Comparison of ENCODE assay signal across 25 cellular contexts in genomic region chr10:43871004-43871439, GRCh38.
A peak's percentile ranks its signal among the peaks of the same experiment; 100 is the strongest.
DNase-seq lines count a peak whose midpoint lies in the region; ATAC-seq and TF ChIP-seq lines count a peak whose summit lies in the region.
"Had no signal": no experiment of that assay in that cellular context is flagged by ENCODE, and none has a peak within 500 bp of the region (broad histone marks: within the 10 kb centered on the region; RNA-seq: fewer than 3 reads in every experiment).

No MANE protein-coding gene starts in this region.

- H3K4me3 ChIP-seq in heart left ventricle (no peak overlapping the region), neuronal stem cell (ENCODE audit: low read length in 2 of 2) (no peak overlapping the region), aorta (ENCODE audit: low read length in 2 of 2) (no peak overlapping the region)
- H3K4me3 ChIP-seq: pancreas had no signal

- no peak for DNase-seq in activated naive CD8-positive, alpha-beta T cell treated with anti-CD3 and anti-CD28 coated beads, Interleukin-2, amount 50 U/mL, for 24 hours
- DNase-seq in activated naive CD8-positive, alpha-beta T cell treated with anti-CD3 and anti-CD28 coated beads for 36 hours, result no peak
- peak; percentile 68 to 84 (median 80) for DNase-seq in heart left ventricle
- DNase-seq in neuronal stem cell (ENCODE audit: low spot score), result no peak
- DNase-seq in aorta, result no peak
- DNase-seq in NCI-H1105 treated with DMSO at 0.1 percent for 48 hours (lab: John Stamatoyannopoulos, UW), result no peak
- DNase-seq in NCI-H1694 treated with DMSO at 0.1 percent for 48 hours (lab: John Stamatoyannopoulos, UW), result no peak
- DNase-seq: activated CD4-positive, alpha-beta T cell treated with anti-CD3 and anti-CD28 coated beads, Interleukin-2, amount 50 U/mL, for 1 hour; DND-41; effector CD4-positive, alpha-beta T cell; foreskin melanocyte; kidney; MV-4-11; naive thymus-derived CD8-positive, alpha-beta T cell; NCI-H2029; NCI-H510A; SK-N-SH; T-helper 9 cell had no signal

- ATAC-seq in activated naive CD8-positive, alpha-beta T cell treated with anti-CD3 and anti-CD28 coated beads, Interleukin-2, amount 50 U/mL, for 24 hours, result peak; percentile 11
- ATAC-seq in heart left ventricle (peak; percentile 80 to 87 (median 82)), aorta (ENCODE audit: low FRiP score) (peak; percentile 40), GM18867 (IDR thresholded peaks at IDR 0.05; ENCODE audit: unreplicated experiment) (no peak)
- ATAC-seq: activated naive CD4-positive, alpha-beta T cell treated with anti-CD3 and anti-CD28 coated beads, Interleukin-2, amount 50 U/mL, for 72 hours; activated T-helper 17 cell treated with anti-CD3 and anti-CD28 coated beads, Interleukin-2, amount 50 U/mL, for 72 hours; naive thymus-derived CD8-positive, alpha-beta T cell; pancreas; stimulated activated memory B cell treated with anti-CD40 and anti-IgM and Interleukin-4, amounts not matched to agents 10 μg/mL and 1 μg/mL and 100 μg/mL, for 72 hours had no signal

- 61 to 77% (median 70%) methylated on average over 12 of the region's 12 CpGs for WGBS in heart left ventricle, 4 donors
- no CpG with 5 or more reads among the region's 12 CpGs for WGBS in neuronal stem cell (ENCODE audit: extremely low coverage in 2 of 2, insufficient read length in 2 of 2, insufficient replicate concordance in 1 of 2), 2 donors
- WGBS in aorta, 2 donors, result 93% methylated on average over 12 of the region's 12 CpGs

- H3K4me1 Mint-ChIP-seq in activated naive CD8-positive, alpha-beta T cell treated with anti-CD3 and anti-CD28 coated beads, Interleukin-2, amount 50 U/mL, for 24 hours, result no peaks in the 10 kb centered on the region
- H3K4me1 Mint-ChIP-seq in activated naive CD8-positive, alpha-beta T cell treated with anti-CD3 and anti-CD28 coated beads for 36 hours, result no peaks in the 10 kb centered on the region
- H3K4me1 Mint-ChIP-seq: activated T-helper 17 cell treated with anti-CD3 and anti-CD28 coated beads, Interleukin-2, amount 50 U/mL, for 72 hours; B cell; memory B cell; stimulated activated memory B cell treated with anti-CD40 and anti-IgM and Interleukin-4, amounts not matched to agents 10 μg/mL and 1 μg/mL and 100 μg/mL, for 72 hours had no signal

- H2BK12ac ChIP-seq in neuronal stem cell (ENCODE audit: low read length), result no peak overlapping the region

- no peak overlapping the region for H2BK5ac ChIP-seq in neuronal stem cell (ENCODE audit: low read length)

- H3K27ac ChIP-seq in heart left ventricle, result peak overlapping the region in 10 of 12 donors; percentile 43 to 92 (median 74)
- H3K27ac ChIP-seq in neuronal stem cell (replicated peaks; ENCODE audit: low read length), result no peak overlapping the region
- no peak overlapping the region for H3K27ac ChIP-seq in aorta (ENCODE audit: low read depth in 1 of 2, low read length in 2 of 2)
- H3K27ac ChIP-seq: pancreas had no signal

- intact Hi-C loops in heart left ventricle (cut with DNase I) (loop anchor here in 1 of 10 donors (10.0 kb wide), 1 partner anchor 176 kb away; no protein-coding TSS in a partner anchor), aorta (cut with DNase I) (no loop called here)

- H3K27ac Mint-ChIP-seq in activated naive CD8-positive, alpha-beta T cell treated with anti-CD3 and anti-CD28 coated beads, Interleukin-2, amount 50 U/mL, for 24 hours, result no peak overlapping the region
- no peak overlapping the region for H3K27ac Mint-ChIP-seq in activated naive CD8-positive, alpha-beta T cell treated with anti-CD3 and anti-CD28 coated beads for 36 hours
- H3K27ac Mint-ChIP-seq: activated naive CD4-positive, alpha-beta T cell treated with anti-CD3 and anti-CD28 coated beads, Interleukin-2, amount 50 U/mL, for 72 hours; activated T-helper 17 cell treated with anti-CD3 and anti-CD28 coated beads, Interleukin-2, amount 50 U/mL, for 72 hours; B cell; memory B cell; stimulated activated memory B cell treated with anti-CD40 and anti-IgM and Interleukin-4, amounts not matched to agents 10 μg/mL and 1 μg/mL and 100 μg/mL, for 72 hours had no signal

- no peak overlapping the region for H3K23ac ChIP-seq in neuronal stem cell (ENCODE audit: low read depth, low read length, poor library complexity)

- no peaks in the 10 kb centered on the region for H3K27me3 Mint-ChIP-seq in activated naive CD8-positive, alpha-beta T cell treated with anti-CD3 and anti-CD28 coated beads, Interleukin-2, amount 50 U/mL, for 24 hours
- no peaks in the 10 kb centered on the region for H3K27me3 Mint-ChIP-seq in activated naive CD8-positive, alpha-beta T cell treated with anti-CD3 and anti-CD28 coated beads for 36 hours
- H3K27me3 Mint-ChIP-seq: memory B cell; stimulated activated memory B cell treated with anti-CD40 and anti-IgM and Interleukin-4, amounts not matched to agents 10 μg/mL and 1 μg/mL and 100 μg/mL, for 72 hours had no signal

- H2AFZ ChIP-seq in neuronal stem cell (ENCODE audit: low read length), result no peak overlapping the region

- H3K4ac ChIP-seq in neuronal stem cell (ENCODE audit: low read length), result no peak overlapping the region

- no peak overlapping the region for H3K9ac ChIP-seq in neuronal stem cell (ENCODE audit: low read depth, low read length, poor library complexity)
- H3K9ac ChIP-seq: SK-N-SH had no signal

- H3K36me3 Mint-ChIP-seq in activated naive CD8-positive, alpha-beta T cell treated with anti-CD3 and anti-CD28 coated beads, Interleukin-2, amount 50 U/mL, for 24 hours (ENCODE audit: low read depth), result no peaks in the 10 kb centered on the region
- H3K36me3 Mint-ChIP-seq in activated naive CD8-positive, alpha-beta T cell treated with anti-CD3 and anti-CD28 coated beads for 36 hours, result no peaks in the 10 kb centered on the region
- H3K36me3 Mint-ChIP-seq: activated naive CD4-positive, alpha-beta T cell treated with anti-CD3 and anti-CD28 coated beads, Interleukin-2, amount 50 U/mL, for 72 hours; memory B cell; naive thymus-derived CD8-positive, alpha-beta T cell; stimulated activated memory B cell treated with anti-CD40 and anti-IgM and Interleukin-4, amounts not matched to agents 10 μg/mL and 1 μg/mL and 100 μg/mL, for 72 hours had no signal

- no peak overlapping the region for H3K14ac ChIP-seq in neuronal stem cell (ENCODE audit: low read length)

- H3K4me1 ChIP-seq in heart left ventricle, result peaks cover 0 to 40% (median 11%) of the 10 kb centered on the region in 12 donors
- peaks cover 0 to 2% of the 10 kb centered on the region in 2 donors for H3K4me1 ChIP-seq in neuronal stem cell (ENCODE audit: control insufficient read depth in 2 of 2, insufficient read depth in 1 of 2, low read depth in 1 of 2, low read length in 2 of 2)
- H3K4me1 ChIP-seq in aorta (ENCODE audit: control insufficient read depth in 1 of 2, insufficient read depth in 2 of 2, low read length in 2 of 2), result no peaks in the 10 kb centered on the region
- H3K4me1 ChIP-seq: pancreas had no signal

- H3K9me3 ChIP-seq in heart left ventricle, result no peaks in the 10 kb centered on the region
- H3K9me3 ChIP-seq in neuronal stem cell (replicated peaks in 1 of 2; ENCODE audit: control insufficient read depth in 2 of 2, insufficient read depth in 1 of 2, low read depth in 1 of 2, low read length in 2 of 2), result peaks cover 0 to 4% of the 10 kb centered on the region in 2 donors
- H3K9me3 ChIP-seq in aorta (ENCODE audit: control insufficient read depth, low read length), result no peaks in the 10 kb centered on the region
- H3K9me3 ChIP-seq: pancreas, SK-N-SH had no signal

- no peak overlapping the region for H4K8ac ChIP-seq in neuronal stem cell (ENCODE audit: low read depth, low read length)

- H3K36me3 ChIP-seq in heart left ventricle (no peaks in the 10 kb centered on the region), neuronal stem cell (replicated peaks in 1 of 2; ENCODE audit: control insufficient read depth in 2 of 2, insufficient read depth in 2 of 2, low read length in 2 of 2) (no peaks in the 10 kb centered on the region), aorta (ENCODE audit: control insufficient read depth in 1 of 2, insufficient read depth in 2 of 2, low read length in 1 of 2) (no peaks in the 10 kb centered on the region)
- H3K36me3 ChIP-seq: pancreas had no signal

- peak overlapping the region; percentile 48 for H3K18ac ChIP-seq in neuronal stem cell (ENCODE audit: low read length)

- H3K4me3 Mint-ChIP-seq in activated naive CD8-positive, alpha-beta T cell treated with anti-CD3 and anti-CD28 coated beads, Interleukin-2, amount 50 U/mL, for 24 hours, result no peak overlapping the region
- H3K4me3 Mint-ChIP-seq in activated naive CD8-positive, alpha-beta T cell treated with anti-CD3 and anti-CD28 coated beads for 36 hours, result no peak overlapping the region
- H3K4me3 Mint-ChIP-seq: activated T-helper 17 cell treated with anti-CD3 and anti-CD28 coated beads, Interleukin-2, amount 50 U/mL, for 72 hours; B cell; memory B cell; naive thymus-derived CD8-positive, alpha-beta T cell; stimulated activated memory B cell treated with anti-CD40 and anti-IgM and Interleukin-4, amounts not matched to agents 10 μg/mL and 1 μg/mL and 100 μg/mL, for 72 hours had no signal

- peak in 1 of 2 donors; percentile 31 for TF ChIP-seq POLR2A in heart left ventricle (IDR thresholded peaks at IDR 0.05)

- H2AK5ac ChIP-seq in neuronal stem cell (ENCODE audit: low read depth, low read length), result no peak overlapping the region

- H3K4me2 ChIP-seq in neuronal stem cell (ENCODE audit: insufficient read depth, low read length, poor library complexity, severe bottlenecking), result no peak overlapping the region
- H3K4me2 ChIP-seq: SK-N-SH had no signal

- H4K91ac ChIP-seq in neuronal stem cell (ENCODE audit: low read depth, low read length, poor library complexity), result no peak overlapping the region

- H2BK120ac ChIP-seq in neuronal stem cell (ENCODE audit: low read depth, low read length), result no peak overlapping the region

- H3K79me1 ChIP-seq in neuronal stem cell (ENCODE audit: low read depth, low read length), result no peaks in the 10 kb centered on the region

- no peaks in the 10 kb centered on the region for H3K27me3 ChIP-seq in heart left ventricle
- H3K27me3 ChIP-seq in neuronal stem cell (ENCODE audit: control insufficient read depth in 3 of 3, insufficient read depth in 3 of 3, low read depth in 1 of 3, low read length in 3 of 3), result peaks cover 0 to 4% (median 0%) of the 10 kb centered on the region in 3 experiments
- H3K27me3 ChIP-seq in aorta (ENCODE audit: control insufficient read depth in 1 of 2, insufficient read depth in 2 of 2, low read length in 1 of 2), result no peaks in the 10 kb centered on the region
- H3K27me3 ChIP-seq: pancreas had no signal

- no peak overlapping the region for H2BK15ac ChIP-seq in neuronal stem cell (ENCODE audit: low read length)

- H3K9me3 Mint-ChIP-seq in activated naive CD8-positive, alpha-beta T cell treated with anti-CD3 and anti-CD28 coated beads, Interleukin-2, amount 50 U/mL, for 24 hours, result no peaks in the 10 kb centered on the region
- H3K9me3 Mint-ChIP-seq in activated naive CD8-positive, alpha-beta T cell treated with anti-CD3 and anti-CD28 coated beads for 36 hours, result no peaks in the 10 kb centered on the region
- H3K9me3 Mint-ChIP-seq: activated naive CD4-positive, alpha-beta T cell treated with anti-CD3 and anti-CD28 coated beads, Interleukin-2, amount 50 U/mL, for 72 hours; activated T-helper 17 cell treated with anti-CD3 and anti-CD28 coated beads, Interleukin-2, amount 50 U/mL, for 72 hours; memory B cell; naive thymus-derived CD8-positive, alpha-beta T cell; stimulated activated memory B cell treated with anti-CD40 and anti-IgM and Interleukin-4, amounts not matched to agents 10 μg/mL and 1 μg/mL and 100 μg/mL, for 72 hours had no signal

- TF ChIP-seq CTCF in heart left ventricle (IDR thresholded peaks at IDR 0.05), result no peak

Comparison
In these comparisons a context has a peak if more than half of its experiments do, and no peak if none do; other contexts are left out.
1. DNase-seq: peak in heart left ventricle (5 of 5); none in activated naive CD8-positive, alpha-beta T cell treated with anti-CD3 and anti-CD28 coated beads, Interleukin-2, amount 50 U/mL, for 24 hours (single experiment), activated naive CD8-positive, alpha-beta T cell treated with anti-CD3 and anti-CD28 coated beads for 36 hours (single experiment), neuronal stem cell (single experiment), aorta (0 of 2), NCI-H1105 treated with DMSO at 0.1 percent for 48 hours (single experiment) and NCI-H1694 treated with DMSO at 0.1 percent for 48 hours (single experiment).
2. H3K27ac ChIP-seq: peak in heart left ventricle (10 of 12); none in neuronal stem cell (single experiment) and aorta (0 of 2).